ENCODE assay signal across 1 cellular context in genomic region chr2:64019083-64019974, GRCh38.
TF ChIP-seq lines count a peak whose summit lies in the region.

A gene with protein sequence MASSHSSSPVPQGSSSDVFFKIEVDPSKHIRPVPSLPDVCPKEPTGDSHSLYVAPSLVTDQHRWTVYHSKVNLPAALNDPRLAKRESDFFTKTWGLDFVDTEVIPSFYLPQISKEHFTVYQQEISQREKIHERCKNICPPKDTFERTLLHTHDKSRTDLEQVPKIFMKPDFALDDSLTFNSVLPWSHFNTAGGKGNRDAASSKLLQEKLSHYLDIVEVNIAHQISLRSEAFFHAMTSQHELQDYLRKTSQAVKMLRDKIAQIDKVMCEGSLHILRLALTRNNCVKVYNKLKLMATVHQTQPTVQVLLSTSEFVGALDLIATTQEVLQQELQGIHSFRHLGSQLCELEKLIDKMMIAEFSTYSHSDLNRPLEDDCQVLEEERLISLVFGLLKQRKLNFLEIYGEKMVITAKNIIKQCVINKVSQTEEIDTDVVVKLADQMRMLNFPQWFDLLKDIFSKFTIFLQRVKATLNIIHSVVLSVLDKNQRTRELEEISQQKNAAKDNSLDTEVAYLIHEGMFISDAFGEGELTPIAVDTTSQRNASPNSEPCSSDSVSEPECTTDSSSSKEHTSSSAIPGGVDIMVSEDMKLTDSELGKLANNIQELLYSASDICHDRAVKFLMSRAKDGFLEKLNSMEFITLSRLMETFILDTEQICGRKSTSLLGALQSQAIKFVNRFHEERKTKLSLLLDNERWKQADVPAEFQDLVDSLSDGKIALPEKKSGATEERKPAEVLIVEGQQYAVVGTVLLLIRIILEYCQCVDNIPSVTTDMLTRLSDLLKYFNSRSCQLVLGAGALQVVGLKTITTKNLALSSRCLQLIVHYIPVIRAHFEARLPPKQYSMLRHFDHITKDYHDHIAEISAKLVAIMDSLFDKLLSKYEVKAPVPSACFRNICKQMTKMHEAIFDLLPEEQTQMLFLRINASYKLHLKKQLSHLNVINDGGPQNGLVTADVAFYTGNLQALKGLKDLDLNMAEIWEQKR (minus strand): TSS chr2:64019428. CDS start chr2:63983999, 35,429 bp downstream.

TF ChIP-seq in K562, 482 proteins besides CTCF, POLR2A, EP300 and RAD21 (continued from another document and continues in another):
- TF ChIP-seq, protein P1, sequence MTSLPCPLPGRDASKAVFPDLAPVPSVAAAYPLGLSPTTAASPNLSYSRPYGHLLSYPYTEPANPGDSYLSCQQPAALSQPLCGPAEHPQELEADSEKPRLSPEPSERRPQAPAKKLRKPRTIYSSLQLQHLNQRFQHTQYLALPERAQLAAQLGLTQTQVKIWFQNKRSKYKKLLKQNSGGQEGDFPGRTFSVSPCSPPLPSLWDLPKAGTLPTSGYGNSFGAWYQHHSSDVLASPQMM (CRISPR knock-in tag; IDR thresholded peaks at IDR 0.05), result no peak
- TF ChIP-seq NCOA4 (IDR thresholded peaks at IDR 0.05; ENCODE audit: partially characterized antibody) (no peak), ELF2 (CRISPR knock-in tag; IDR thresholded peaks at IDR 0.05) (no peak), CREB3L1 (IDR thresholded peaks at IDR 0.05; ENCODE audit: borderline replicate concordance, low read depth) (no peak), ZEB2 (IDR thresholded peaks at IDR 0.05) (no peak), PCBP1 (IDR thresholded peaks at IDR 0.05; ENCODE audit: low read depth, low read length, poor library complexity, severe bottlenecking) (no peak), PRMT5 (CRISPR knock-in tag; IDR thresholded peaks at IDR 0.05) (no peak), ZFX (CRISPR knock-in tag; IDR thresholded peaks at IDR 0.05) (peak; percentile 95), TCF7 (IDR thresholded peaks at IDR 0.05; ENCODE audit: borderline replicate concordance) (no peak), ZBTB43 (CRISPR knock-in tag; IDR thresholded peaks at IDR 0.05) (no peak), FOS (IDR thresholded peaks at IDR 0.05; ENCODE audit: extremely low read depth, insufficient read length) (no peak), ZNF766 (CRISPR knock-in tag; conservative IDR thresholded peaks at IDR 0.05) (peak; percentile 56; the same call in 1 of the 2 replicates), ZNF165 (CRISPR knock-in tag; IDR thresholded peaks at IDR 0.05; ENCODE audit: borderline replicate concordance) (no peak), GABPA (tag; conservative IDR thresholded peaks at IDR 0.05; ENCODE audit: low read depth) (peak; percentile 9; the same call in 1 of the 2 replicates), HDAC8 (tag; IDR thresholded peaks at IDR 0.05) (0 out of 2 replicates have a peak, but pooled peaks have one; percentile 49), PHF20 (IDR thresholded peaks at IDR 0.05; ENCODE audit: partially characterized antibody) (peak; percentile 31), MXI1 (IDR thresholded peaks at IDR 0.05; ENCODE audit: low read depth, low read length) (no peak), RBM22 (IDR thresholded peaks at IDR 0.05; ENCODE audit: low read depth, low read length, poor library complexity, severe bottlenecking) (no peak), HDAC3 (IDR thresholded peaks at IDR 0.05; ENCODE audit: borderline replicate concordance, partially characterized antibody) (no peak), CHD2 (IDR thresholded peaks at IDR 0.05; ENCODE audit: low read depth, low read length) (no peak), ZNF174 (CRISPR knock-in tag; IDR thresholded peaks at IDR 0.05) (no peak), SMARCA5 (IDR thresholded peaks at IDR 0.05) (no peak), NEUROD1 (IDR thresholded peaks at IDR 0.05; ENCODE audit: borderline replicate concordance, low read depth, low read length, partially characterized antibody) (peak; percentile 20), TAF9B (IDR thresholded peaks at IDR 0.05; ENCODE audit: partially characterized antibody) (no peak), ZNF217 (CRISPR knock-in tag; IDR thresholded peaks at IDR 0.05) (no peak), SNAPC5 (CRISPR knock-in tag; IDR thresholded peaks at IDR 0.05) (no peak), ZNF695 (CRISPR knock-in tag; IDR thresholded peaks at IDR 0.05) (no peak), WHSC1 (IDR thresholded peaks at IDR 0.05; ENCODE audit: low read length) (no peak), RAD51 (IDR thresholded peaks at IDR 0.05; ENCODE audit: borderline replicate concordance, low read depth) (no peak), ZFPM2 (CRISPR knock-in tag; IDR thresholded peaks at IDR 0.05) (no peak), E2F5 (CRISPR knock-in tag; IDR thresholded peaks at IDR 0.05) (no peak), ERF (CRISPR knock-in tag; IDR thresholded peaks at IDR 0.05) (0 out of 2 replicates have a peak, but pooled peaks have one; percentile 45), ZNF764 (CRISPR knock-in tag; IDR thresholded peaks at IDR 0.05; ENCODE audit: low read depth) (no peak), BMI1 (IDR thresholded peaks at IDR 0.05; ENCODE audit: low read length) (no peak), E4F1 (CRISPR knock-in tag; IDR thresholded peaks at IDR 0.05; ENCODE audit: borderline replicate concordance) (no peak), ZNF311 (CRISPR knock-in tag; IDR thresholded peaks at IDR 0.05) (no peak), ZBED1 (IDR thresholded peaks at IDR 0.05) (no peak), ZNF668 (CRISPR knock-in tag; IDR thresholded peaks at IDR 0.05) (no peak), ZNF253 (CRISPR knock-in tag; conservative IDR thresholded peaks at IDR 0.05) (no peak), RBM15 (IDR thresholded peaks at IDR 0.05; ENCODE audit: insufficient read depth, low read length) (no peak), REST (CRISPR knock-in tag; IDR thresholded peaks at IDR 0.05; ENCODE audit: low read depth) (0 out of 2 replicates have a peak, but pooled peaks have one; percentile 40), CREB1 (IDR thresholded peaks at IDR 0.05) (no peak; the same call in 1 of the 2 replicates), CREB1 (CRISPR knock-in tag; IDR thresholded peaks at IDR 0.05) (no peak), KAT8 (IDR thresholded peaks at IDR 0.05; ENCODE audit: low read depth) (no peak), MTF1 (CRISPR knock-in tag; IDR thresholded peaks at IDR 0.05; ENCODE audit: borderline replicate concordance) (no peak), E2F3 (CRISPR knock-in tag; IDR thresholded peaks at IDR 0.05) (no peak), TEAD1 (CRISPR knock-in tag; IDR thresholded peaks at IDR 0.05) (0 out of 4 replicates have a peak, but pooled peaks of 1 of the 2 experiments have one; percentile 9)
- TF ChIP-seq, protein P2, sequence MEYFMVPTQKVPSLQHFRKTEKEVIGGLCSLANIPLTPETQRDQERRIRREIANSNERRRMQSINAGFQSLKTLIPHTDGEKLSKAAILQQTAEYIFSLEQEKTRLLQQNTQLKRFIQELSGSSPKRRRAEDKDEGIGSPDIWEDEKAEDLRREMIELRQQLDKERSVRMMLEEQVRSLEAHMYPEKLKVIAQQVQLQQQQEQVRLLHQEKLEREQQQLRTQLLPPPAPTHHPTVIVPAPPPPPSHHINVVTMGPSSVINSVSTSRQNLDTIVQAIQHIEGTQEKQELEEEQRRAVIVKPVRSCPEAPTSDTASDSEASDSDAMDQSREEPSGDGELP (CRISPR knock-in tag; IDR thresholded peaks at IDR 0.05; ENCODE audit: borderline replicate concordance), result peak; percentile 57
- TF ChIP-seq, protein P3, sequence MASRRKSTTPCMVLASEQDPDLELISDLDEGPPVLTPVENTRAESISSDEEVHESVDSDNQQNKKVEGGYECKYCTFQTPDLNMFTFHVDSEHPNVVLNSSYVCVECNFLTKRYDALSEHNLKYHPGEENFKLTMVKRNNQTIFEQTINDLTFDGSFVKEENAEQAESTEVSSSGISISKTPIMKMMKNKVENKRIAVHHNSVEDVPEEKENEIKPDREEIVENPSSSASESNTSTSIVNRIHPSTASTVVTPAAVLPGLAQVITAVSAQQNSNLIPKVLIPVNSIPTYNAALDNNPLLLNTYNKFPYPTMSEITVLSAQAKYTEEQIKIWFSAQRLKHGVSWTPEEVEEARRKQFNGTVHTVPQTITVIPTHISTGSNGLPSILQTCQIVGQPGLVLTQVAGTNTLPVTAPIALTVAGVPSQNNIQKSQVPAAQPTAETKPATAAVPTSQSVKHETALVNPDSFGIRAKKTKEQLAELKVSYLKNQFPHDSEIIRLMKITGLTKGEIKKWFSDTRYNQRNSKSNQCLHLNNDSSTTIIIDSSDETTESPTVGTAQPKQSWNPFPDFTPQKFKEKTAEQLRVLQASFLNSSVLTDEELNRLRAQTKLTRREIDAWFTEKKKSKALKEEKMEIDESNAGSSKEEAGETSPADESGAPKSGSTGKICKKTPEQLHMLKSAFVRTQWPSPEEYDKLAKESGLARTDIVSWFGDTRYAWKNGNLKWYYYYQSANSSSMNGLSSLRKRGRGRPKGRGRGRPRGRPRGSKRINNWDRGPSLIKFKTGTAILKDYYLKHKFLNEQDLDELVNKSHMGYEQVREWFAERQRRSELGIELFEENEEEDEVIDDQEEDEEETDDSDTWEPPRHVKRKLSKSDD (conservative IDR thresholded peaks at IDR 0.05; ENCODE audit: low read length), result no peak
